In genomic region chr19:53196777-53197396, GRCh38 we compare ENCODE assay signal across 8 cellular contexts. TPM values are rescaled to one million over a fixed set of nuclear protein-coding genes. Genes with fewer than 3 reads are reported as not detected.
DNase-seq lines count a peak whose midpoint lies in the region; ATAC-seq and TF ChIP-seq lines count a peak whose summit lies in the region.

No MANE protein-coding gene starts in this region.

- peaks cover 27% of the 10 kb centered on the region for H3K4me1 ChIP-seq in BLaER1
- no peaks in the 10 kb centered on the region for H3K4me1 ChIP-seq in H9 (ENCODE audit: insufficient read depth, low read length)
- H3K4me1 ChIP-seq in mononuclear cell (ENCODE audit: insufficient read depth, low read length) = peaks cover 26% of the 10 kb centered on the region

- peak overlapping the region; percentile 82 for H3K4me2 ChIP-seq in BLaER1
- H3K4me2 ChIP-seq in H9 (ENCODE audit: insufficient read depth, insufficient read length, low read length) = peak overlapping the region; percentile 49

- no peak overlapping the region for H3K56ac ChIP-seq in H9 (ENCODE audit: insufficient read length, low read depth, low read length)

- H4K8ac ChIP-seq in H9 (replicated peaks; ENCODE audit: insufficient read length, low read depth, low read length) = no peak overlapping the region

- WGBS in H9 (ENCODE audit: extremely low coverage, insufficient read length, low lambda C conversion rate) = no CpG with 5 or more reads among the region's 42 CpGs

- TF ChIP-seq CTCF in H9 (conservative IDR thresholded peaks at IDR 0.05) = no peak

- no peak overlapping the region for H4K91ac ChIP-seq in H9 (ENCODE audit: insufficient read length, low read depth, low read length)

- H3K9me3 Mint-ChIP-seq in H9 = peaks cover 27 to 29% of the 10 kb centered on the region in 2 experiments

- H2AFZ ChIP-seq in H9 (ENCODE audit: low read length) = no peak overlapping the region

- H3K27ac ChIP-seq in BLaER1 = peak overlapping the region; percentile 93
- no peak overlapping the region for H3K27ac ChIP-seq in H9 (ENCODE audit: insufficient read length, low read depth, low read length)

- no peaks in the 10 kb centered on the region for H3K27me3 ChIP-seq in BLaER1
- H3K27me3 ChIP-seq in H9 (ENCODE audit: insufficient read depth, low read length) = no peaks in the 10 kb centered on the region
- no peaks in the 10 kb centered on the region for H3K27me3 ChIP-seq in mononuclear cell (ENCODE audit: insufficient read depth, low read length)

- H4K20me1 ChIP-seq in BLaER1 = no peaks in the 10 kb centered on the region
- no peaks in the 10 kb centered on the region for H4K20me1 ChIP-seq in H9 (ENCODE audit: control insufficient read depth, insufficient read depth, insufficient read length)

- no peak overlapping the region for H2AK5ac ChIP-seq in H9 (ENCODE audit: insufficient read length, low read length)

- H3K4me1 Mint-ChIP-seq in H9 = peaks cover 26 to 27% of the 10 kb centered on the region in 2 experiments

- H4K5ac ChIP-seq in H9 (ENCODE audit: insufficient read length, low read depth, low read length) = no peak overlapping the region

- H2BK12ac ChIP-seq in H9 (ENCODE audit: insufficient read length, low read depth, low read length) = no peak overlapping the region

- peak overlapping the region in 2 of 3 experiments; percentile 62 to 96; a peak in 5 of 7 replicates for H3K27ac Mint-ChIP-seq in H9

- DNase-seq in H9 (peak; percentile 97), NCI-H82 treated with DMSO at 0.1 percent for 48 hours (lab: John Stamatoyannopoulos, UW; ENCODE audit: unreplicated experiment) (peak; percentile 44), activated T-cell treated with anti-CD3 and anti-CD28 coated beads for 48 hours (ENCODE audit: low read depth) (peak; percentile 93), erythroblast (lab: John Stamatoyannopoulos, UW) (peak; percentile 62 to 81)
- peak; percentile 98 for DNase-seq in stimulated activated CD8-positive, alpha-beta memory T cell treated with anti-CD3 and anti-CD28 coated beads, Interleukin-15, amount 100 ng/mL, for 24 hours (ENCODE audit: low read depth)

- no peak overlapping the region for H2BK5ac ChIP-seq in H9 (ENCODE audit: insufficient read length, low read length)

- no peak overlapping the region for H2BK120ac ChIP-seq in H9 (ENCODE audit: low read depth, low read length, poor library complexity, severe bottlenecking)

- H2BK20ac ChIP-seq in H9 (ENCODE audit: low read depth, low read length, poor library complexity, severe bottlenecking) = no peak overlapping the region

- peaks cover 16 to 28% (median 21%) of the 10 kb centered on the region in 3 experiments for H3K36me3 Mint-ChIP-seq in H9 (ENCODE audit: insufficient read depth in 1 of 3, low read depth in 3 of 3)

- no peaks in the 10 kb centered on the region for H3K79me2 ChIP-seq in H9 (ENCODE audit: insufficient read depth, low read length)

- no peak overlapping the region for H2BK15ac ChIP-seq in H9 (ENCODE audit: low read depth, low read length)

- no peak overlapping the region for H3T11ph ChIP-seq in H9 (ENCODE audit: low read length)

- H3K27me3 Mint-ChIP-seq in H9 (ENCODE audit: low read depth) = peaks cover 24% of the 10 kb centered on the region

- peaks cover 35% of the 10 kb centered on the region for H3K36me3 ChIP-seq in BLaER1

- peak overlapping the region; percentile 85 for H3K4me3 ChIP-seq in BLaER1
- H3K4me3 ChIP-seq in mononuclear cell (ENCODE audit: low read length) = peak overlapping the region; percentile 96

- H3K79me1 ChIP-seq in H9 (ENCODE audit: insufficient read depth, low read depth, low read length, poor library complexity, severe bottlenecking) = peaks cover 5% of the 10 kb centered on the region

- H3K9ac ChIP-seq in BLaER1 (peak overlapping the region; percentile 92), H9 (ENCODE audit: extremely low read depth, insufficient read length, low read length) (peak overlapping the region; percentile 57)

- H3K18ac ChIP-seq in H9 (ENCODE audit: insufficient read length, low read depth, low read length) = no peak overlapping the region

- TF ChIP-seq POLR2A in erythroblast (IDR thresholded peaks at IDR 0.05; ENCODE audit: low read length) = no peak

- peak overlapping the region; percentile 92; the same call in 1 of the 2 replicates for H3K14ac ChIP-seq in H9 (ENCODE audit: insufficient read depth, low read length)

- H3K23ac ChIP-seq in H9 (ENCODE audit: insufficient read length, low read depth, low read length) = no peak overlapping the region

- H3K4me3 Mint-ChIP-seq in H9 = peak overlapping the region; percentile 89 to 99

- peaks cover 14% of the 10 kb centered on the region for H3K23me2 ChIP-seq in H9 (ENCODE audit: insufficient read length, low read depth, low read length, poor library complexity, severe bottlenecking)

- no peak overlapping the region for H3K4ac ChIP-seq in H9 (ENCODE audit: low read depth, low read length)

- no peak for ATAC-seq in GM18909 (IDR thresholded peaks at IDR 0.05; ENCODE audit: poor library complexity, unreplicated experiment)

- H3K9me3 ChIP-seq in BLaER1 = peaks cover 47% of the 10 kb centered on the region
- H3K9me3 ChIP-seq in H9 (ENCODE audit: control insufficient read depth, low read depth, low read length) = no peaks in the 10 kb centered on the region
- H3K9me3 ChIP-seq in mononuclear cell (ENCODE audit: low read depth, low read length) = peaks cover 17% of the 10 kb centered on the region

RNA-seq across cellular contexts. Expression of gene ZNF665, which starts 3.7 kb away (rescaled TPM):
- total RNA-seq in H9 (2021) (3.7 and 3.8 TPM in 2 replicates), mononuclear cell (1.7 TPM)

RNA-seq across cellular contexts. Expression of gene ZNF347, which starts 38.0 kb away (rescaled TPM):
- total RNA-seq in H9 (2021) (17.8 and 18.8 TPM in 2 replicates), mononuclear cell (1.6 TPM)

RNA-seq across cellular contexts. Expression of gene ZNF677, which starts 57.8 kb away (rescaled TPM):
- total RNA-seq in H9 (2021) = 39.3 and 40.5 TPM in 2 replicates
- total RNA-seq in mononuclear cell = 5.5 TPM

Comparison
In these comparisons a context has a peak if more than half of its experiments do, and no peak if none do; other contexts are left out.
1. DNase-seq: peak in every context shown above with its lines; median percentile 98 in stimulated activated CD8-positive, alpha-beta memory T cell treated with anti-CD3 and anti-CD28 coated beads, Interleukin-15, amount 100 ng/mL, for 24 hours; 97 in H9; 93 in activated T-cell treated with anti-CD3 and anti-CD28 coated beads for 48 hours; 72 in erythroblast; 44 in NCI-H82 treated with DMSO at 0.1 percent for 48 hours.